In the genomic region with DNA sequence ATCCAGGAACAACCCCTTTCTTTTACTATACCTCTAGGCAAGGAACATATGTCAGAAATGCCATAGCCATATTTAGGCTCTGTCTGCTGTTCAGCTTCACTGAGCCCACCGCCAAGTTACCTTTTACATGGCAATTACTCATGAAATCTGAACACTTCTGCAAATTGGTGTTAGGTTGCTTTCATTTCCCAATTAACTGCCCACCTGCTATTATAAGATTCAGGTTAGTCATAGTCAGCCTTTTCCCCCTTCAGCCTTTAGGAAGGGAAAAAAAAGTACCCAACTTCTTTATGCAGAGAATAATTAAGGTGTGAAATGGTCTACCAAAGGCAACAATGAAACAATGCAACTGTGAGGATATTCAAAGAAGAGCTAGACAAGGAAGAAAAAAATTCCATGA, we compare ENCODE assay signal across 17 cellular contexts.
"Had no signal": no experiment of that assay in that cellular context is flagged by ENCODE, and none has a peak within 500 bp of the region (broad histone marks: within the 10 kb centered on the region; RNA-seq: fewer than 3 reads in every experiment).

No MANE protein-coding gene starts in this region.

- DNase-seq: activated CD4-positive, alpha-beta memory T cell treated with anti-CD3 and anti-CD28 coated beads, Interleukin-2, amount 10 ng/mL, durations not matched to agents 7 days and 5 days; activated CD4-positive, alpha-beta T cell treated with anti-CD3 and anti-CD28 coated beads, Interleukin-2, amount 10 ng/mL, durations not matched to agents 24 days and 14 days; activated effector memory CD4-positive, alpha-beta T cell treated with anti-CD3 and anti-CD28 coated beads, Interleukin-2, amount 50 U/mL, for 16 hours; activated naive CD4-positive, alpha-beta T cell treated with anti-CD3 and anti-CD28 coated beads, Interleukin-2, amount 10 ng/mL, durations not matched to agents 7 days and 5 days; activated T-cell treated with anti-CD3 and anti-CD28 coated beads, Interleukin-2, amount 50 U/mL, for 72 hours; amygdala; colonic mucosa; hippocampal formation; kidney glomerular epithelial cell; left ventricle myocardium inferior; naive thymus-derived CD4-positive, alpha-beta T cell; stimulated activated CD4-positive, alpha-beta T cell treated with anti-CD3 and anti-CD28 coated beads, Interleukin-4, amount 100 ng/mL, for 1 hour; stimulated activated naive CD8-positive, alpha-beta T cell treated with anti-CD3 and anti-CD28 coated beads, Interleukin-15, Interleukin-2, amounts not matched to agents 100 U/mL and 50 U/mL, for 24 hours; tibial artery had no signal

- H3K4me3 ChIP-seq: colonic mucosa, esophagus muscularis mucosa, left ventricle myocardium inferior, tibial artery had no signal

- H3K9me3 ChIP-seq: colonic mucosa, esophagus muscularis mucosa, left ventricle myocardium inferior, tibial artery had no signal

- H3K4me1 ChIP-seq: colonic mucosa, tibial artery had no signal

- H3K27me3 ChIP-seq: colonic mucosa, esophagus muscularis mucosa, tibial artery had no signal

- H3K36me3 ChIP-seq: colonic mucosa, esophagus muscularis mucosa, left ventricle myocardium inferior, tibial artery had no signal

- FAIRE-seq: bronchial epithelial cell, frontal cortex had no signal

- ATAC-seq: activated T-cell treated with anti-CD3 and anti-CD28 coated beads, Interleukin-2, amount 50 U/mL, for 72 hours; naive thymus-derived CD4-positive, alpha-beta T cell; stimulated activated naive CD8-positive, alpha-beta T cell treated with anti-CD3 and anti-CD28 coated beads, Interleukin-15, Interleukin-2, amounts not matched to agents 100 U/mL and 50 U/mL, for 24 hours had no signal

- H3K27ac ChIP-seq: colonic mucosa, esophagus muscularis mucosa, left ventricle myocardium inferior, tibial artery had no signal
